ENCODE assay signal across 8 cellular contexts in the genomic region with DNA sequence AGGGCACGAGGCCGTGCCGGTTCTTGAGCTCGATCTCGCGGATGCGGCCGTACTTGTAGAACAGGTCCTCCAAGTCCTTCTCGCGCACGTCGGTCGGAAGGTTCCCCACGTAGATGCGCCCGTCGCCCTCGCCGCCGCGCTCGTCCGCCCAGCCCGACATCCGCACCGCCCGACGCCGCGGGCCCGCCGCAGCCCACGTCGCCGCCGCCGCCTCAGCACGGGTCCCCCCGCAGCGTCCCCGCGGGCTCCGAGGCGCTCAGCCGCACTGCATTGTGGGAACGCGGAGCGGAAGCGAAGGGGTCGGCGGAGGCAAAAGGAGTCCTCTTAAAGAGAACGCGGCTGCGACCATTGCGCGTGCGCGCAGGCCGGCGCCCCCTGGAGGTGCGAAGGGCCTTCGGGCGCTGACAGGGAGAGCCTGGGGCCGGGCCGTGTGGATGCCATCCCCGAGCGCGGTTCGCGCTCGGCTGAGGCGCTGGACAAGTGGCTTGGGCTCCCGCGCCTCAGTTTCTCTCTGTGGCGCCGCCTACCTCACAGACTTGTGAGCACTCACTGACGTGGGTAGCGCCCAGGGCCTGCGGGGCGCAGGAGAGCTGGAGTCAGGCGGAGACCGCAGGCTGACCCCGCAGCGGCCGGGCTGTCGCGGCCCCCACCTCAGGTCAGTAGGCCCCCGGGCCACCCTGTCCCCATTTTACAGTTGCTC. TPM values are rescaled to one million over a fixed set of nuclear protein-coding genes. Genes with fewer than 3 reads are reported as not detected.
DNase-seq lines count a peak whose midpoint lies in the region; ATAC-seq and TF ChIP-seq lines count a peak whose summit lies in the region.

A gene with protein sequence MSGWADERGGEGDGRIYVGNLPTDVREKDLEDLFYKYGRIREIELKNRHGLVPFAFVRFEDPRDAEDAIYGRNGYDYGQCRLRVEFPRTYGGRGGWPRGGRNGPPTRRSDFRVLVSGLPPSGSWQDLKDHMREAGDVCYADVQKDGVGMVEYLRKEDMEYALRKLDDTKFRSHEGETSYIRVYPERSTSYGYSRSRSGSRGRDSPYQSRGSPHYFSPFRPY (minus strand): TSS at position 299 of the 700 bp plus-strand sequence. CDS start 139 bp downstream, at position 160.

- H2AK9ac ChIP-seq in IMR-90 (replicated peaks; ENCODE audit: low read depth, low read length, poor library complexity), result peak within 1 kb of the TSS; percentile 97

- peaks cover 4% of the 10 kb centered on the region; the same call in 1 of the 2 replicates for H3K4me1 ChIP-seq in IMR-90 (ENCODE audit: control insufficient read depth, insufficient read depth, low read length)
- peaks cover 48% of the 10 kb centered on the region for H3K4me1 ChIP-seq in OCI-LY7 (ENCODE audit: insufficient read depth, low read length, poor library complexity, severe bottlenecking)

- H4K20me1 ChIP-seq in IMR-90 (ENCODE audit: insufficient read depth, low read length) (peaks cover 44% of the 10 kb centered on the region), OCI-LY7 (ENCODE audit: insufficient read depth, low read length) (peaks cover 23% of the 10 kb centered on the region)

- H3K56ac ChIP-seq in IMR-90 (ENCODE audit: extremely low read depth, insufficient read depth, low read length), result peak within 1 kb of the TSS; percentile 70

- H4K5ac ChIP-seq in IMR-90 (ENCODE audit: low read depth, low read length), result peak within 1 kb of the TSS; percentile 61

- no peak within 1 kb of the TSS for H2BK20ac ChIP-seq in IMR-90 (ENCODE audit: low read depth, low read length)

- WGBS in IMR-90 (ENCODE audit: extremely low coverage in 2 of 2, insufficient read length in 1 of 2), 2 experiments, result 0% methylated on average over 48 of the region's 88 CpGs; no CpG with 5 or more reads in 1 of the 2 experiments

- CTCF ChIA-PET in IMR-90 (lab: Yijun Ruan, JAX) (no interaction called here), OCI-LY7 (lab: Charles Lee; ENCODE audit: unreplicated experiment) (interaction anchor here (0.6 kb wide), 1 partner anchor 210 kb away, joined by 3 read pairs; no protein-coding TSS in a partner anchor)

- H3K9me2 ChIP-seq in OCI-LY7 (ENCODE audit: insufficient read depth, low read length), result no peaks in the 10 kb centered on the region

- H2AK5ac ChIP-seq in IMR-90 (ENCODE audit: low read depth, low read length), result peak within 1 kb of the TSS; percentile 71

- peak within 1 kb of the TSS; percentile 95 for H3K4ac ChIP-seq in IMR-90 (ENCODE audit: low read depth, low read length)

- ATAC-seq in GM21528 (IDR thresholded peaks at IDR 0.05; ENCODE audit: low FRiP score, unreplicated experiment), result peak; percentile 88
- ATAC-seq in IMR-90 (ENCODE audit: low read depth), result peak; percentile 93

- TF ChIP-seq CTCF in IMR-90 (conservative IDR thresholded peaks at IDR 0.05; ENCODE audit: low read depth, low read length) (peak; percentile 98), OCI-LY7 (conservative IDR thresholded peaks at IDR 0.05; ENCODE audit: low read length) (peak; percentile 84)

- H3K36me3 ChIP-seq in IMR-90 (ENCODE audit: control insufficient read depth, insufficient read depth, low read length), result peaks cover 15% of the 10 kb centered on the region
- peaks cover 42% of the 10 kb centered on the region for H3K36me3 ChIP-seq in OCI-LY7 (ENCODE audit: insufficient read depth, low read length)

- H3K27me3 ChIP-seq in IMR-90 (ENCODE audit: control insufficient read depth, insufficient read depth, low read length), result no peaks in the 10 kb centered on the region

- peak; percentile 32; the same call in 1 of the 2 replicates for TF ChIP-seq RAD21 in IMR-90 (IDR thresholded peaks at IDR 0.05; ENCODE audit: low read length)

- peak; percentile 62; the same call in 1 of the 2 replicates for TF ChIP-seq POLR2A in IMR-90 (IDR thresholded peaks at IDR 0.05; ENCODE audit: low read depth, low read length)

- DNase-seq in DMS 273 treated with DMSO at 0.1 percent for 48 hours (lab: John Stamatoyannopoulos, UW) (peak; percentile 69), IMR-90 (peak; percentile 96), OCI-LY7 (ENCODE audit: low spot score) (peak; percentile 98), activated T-cell treated with anti-CD3 and anti-CD28 coated beads for 24 hours (ENCODE audit: low read depth) (peak; percentile 95), epithelial cell of prostate (ENCODE audit: low read depth, low spot score) (peak; percentile 81), mucosa of gallbladder (ENCODE audit: low spot score) (peak; percentile 96)
- DNase-seq in stimulated activated CD8-positive, alpha-beta memory T cell treated with anti-CD3 and anti-CD28 coated beads, Interleukin-4, amount 100 ng/mL, for 4 hours (ENCODE audit: low read depth in 2 of 2, low spot score in 1 of 2), result peak; percentile 91 to 95

- H2AFZ ChIP-seq in IMR-90 (replicated peaks; ENCODE audit: low read length, poor library complexity) (peak within 1 kb of the TSS; percentile 98), OCI-LY7 (ENCODE audit: low read length) (peak within 1 kb of the TSS; percentile 87)

- H2BK120ac ChIP-seq in IMR-90 (ENCODE audit: low read depth, low read length), result peak within 1 kb of the TSS; percentile 44; the same call in 1 of the 2 replicates

- peak within 1 kb of the TSS; percentile 1; the same call in 1 of the 3 replicates for H2BK15ac ChIP-seq in IMR-90 (ENCODE audit: low read depth, low read length)

- H3K18ac ChIP-seq in IMR-90 (ENCODE audit: low read depth, low read length), result peak within 1 kb of the TSS; percentile 51

- peak within 1 kb of the TSS; percentile 82 for H3K14ac ChIP-seq in IMR-90 (replicated peaks; ENCODE audit: low read depth, low read length)

- in situ Hi-C loops in IMR-90 (cut with MboI; ENCODE audit: low sequenced_read_pairs), result no loop called here

- H3K9ac ChIP-seq in IMR-90 (ENCODE audit: low read depth, low read length), result peak within 1 kb of the TSS; percentile 77

- H3K9me3 ChIP-seq in IMR-90 (ENCODE audit: control insufficient read depth, insufficient read depth, low read length), result no peaks in the 10 kb centered on the region
- no peaks in the 10 kb centered on the region for H3K9me3 ChIP-seq in OCI-LY7 (ENCODE audit: low read length)

- peak within 1 kb of the TSS; percentile 91 for H3K23ac ChIP-seq in IMR-90 (ENCODE audit: low read depth, low read length)

- H3K79me2 ChIP-seq in OCI-LY7 (ENCODE audit: insufficient read depth, low read depth, low read length), result peaks cover 49% of the 10 kb centered on the region

- POLR2A ChIA-PET in IMR-90 (lab: Charles Lee; ENCODE audit: unreplicated experiment) (no interaction called here), OCI-LY7 (lab: Charles Lee) (interaction anchor here (0.5 to 1.8 kb wide), 5 partner anchors 17 to 847 kb away, joined by 3 to 7 read pairs (median 4); no protein-coding TSS in a partner anchor)

- peak within 1 kb of the TSS; percentile 91 for H3K27ac ChIP-seq in IMR-90 (ENCODE audit: insufficient read depth, low read length)
- H3K27ac ChIP-seq in OCI-LY7 (ENCODE audit: low read depth, low read length, poor library complexity, severe bottlenecking), result peak within 1 kb of the TSS; percentile 69
- peak within 1 kb of the TSS; percentile 87 for H3K27ac ChIP-seq in epithelial cell of prostate

- H3K4me3 ChIP-seq in IMR-90 (ENCODE audit: insufficient read depth, low read depth, low read length) (peak within 1 kb of the TSS; percentile 80), OCI-LY7 (ENCODE audit: low read depth, low read length, poor library complexity, severe bottlenecking) (peak within 1 kb of the TSS; percentile 98)

- peaks cover 11 to 55% of the 10 kb centered on the region in 2 experiments for H3K79me1 ChIP-seq in IMR-90 (ENCODE audit: low read depth in 1 of 2, low read length in 2 of 2)

- no TSS peak for BruUV-seq in IMR-90 (replicated peaks; lab: Mats Ljungman, UMichigan)
- no TSS peak for BruUV-seq in OCI-LY7 (replicated peaks; lab: Mats Ljungman, UMichigan)

- dilution Hi-C loops in IMR-90 (cut with HindIII; ENCODE audit: low sequenced_read_pairs, unreplicated experiment), result no loop called here

- H2BK5ac ChIP-seq in IMR-90 (ENCODE audit: low read depth, low read length, poor library complexity, severe bottlenecking), result peak within 1 kb of the TSS; percentile 84

- intact Hi-C loops in IMR-90 (cut with micrococcal nuclease), result loop anchor here (1.0 kb wide), 1 partner anchor 27 kb away; the partner anchor contains the start of gene DYNLL1
- intact Hi-C loops in OCI-LY7 (cut with micrococcal nuclease; ENCODE audit: unreplicated experiment), result loop anchor here (1.0 kb wide), 1 partner anchor 27 kb away; the partner anchor contains the start of gene DYNLL1

- H4K8ac ChIP-seq in IMR-90 (ENCODE audit: low read depth in 2 of 2, low read length in 2 of 2), result peak within 1 kb of the TSS; percentile 74 to 92

- no peaks in the 10 kb centered on the region; the same call in 1 of the 2 replicates for H3K9me1 ChIP-seq in IMR-90 (ENCODE audit: insufficient read depth, low read length)

- H3K4me2 ChIP-seq in IMR-90 (ENCODE audit: low read depth, low read length) (peak within 1 kb of the TSS; percentile 97), OCI-LY7 (ENCODE audit: low read length) (peak within 1 kb of the TSS; percentile 100)

- H4K91ac ChIP-seq in IMR-90 (ENCODE audit: insufficient read depth, low read depth, low read length), result peak within 1 kb of the TSS; percentile 70

TF ChIP-seq in IMR-90, 13 proteins besides CTCF, POLR2A, EP300 and RAD21:
- TF ChIP-seq MXI1 (IDR thresholded peaks at IDR 0.05; ENCODE audit: borderline replicate concordance, low read depth, low read length) (peak; percentile 57; the same call in 1 of the 2 replicates), RCOR1 (IDR thresholded peaks at IDR 0.05; ENCODE audit: insufficient replicate concordance, low read length) (no peak), BHLHE40 (IDR thresholded peaks at IDR 0.05; ENCODE audit: low read depth, low read length) (peak; percentile 39; the same call in 1 of the 2 replicates), NFE2L2 (IDR thresholded peaks at IDR 0.05; ENCODE audit: low read depth, low read length) (no peak), MAZ (IDR thresholded peaks at IDR 0.05; ENCODE audit: borderline replicate concordance, low read depth, low read length) (peak; percentile 72; the same call in 1 of the 2 replicates), SMC3 (IDR thresholded peaks at IDR 0.05; ENCODE audit: low read depth, low read length) (peak; percentile 25; the same call in 1 of the 2 replicates)

RNA-seq across cellular contexts. Expression of the gene that starts here (rescaled TPM):
- total RNA-seq in IMR-90 (2012; rRNA removed) (102 and 196 TPM in 2 replicates), OCI-LY7 (2022) (281 and 295 TPM in 2 replicates), mucosa of gallbladder (134 TPM)
- polyA plus RNA-seq in IMR-90 (2012; rRNA removed), result 132 and 143 TPM in 2 replicates
- polyA plus RNA-seq in IMR-90 (2012; cell fraction: cytosol; rRNA removed), result 145 and 193 TPM in 2 replicates
- 100 and 179 TPM in 2 replicates for polyA plus RNA-seq in IMR-90 (2012; cell fraction: nucleus; rRNA removed; ENCODE audit: low replicate concordance)
- total RNA-seq in OCI-LY7 (2014; rRNA removed; shearing (Covaris generic)), result 181 and 203 TPM in 2 replicates

Comparison
In these comparisons a context has a peak if more than half of its experiments do, and no peak if none do; other contexts are left out.
1. Peak in every context shown above with its lines: DNase-seq, ATAC-seq, H3K4me3 ChIP-seq and H3K27ac ChIP-seq.